In the genomic region with DNA sequence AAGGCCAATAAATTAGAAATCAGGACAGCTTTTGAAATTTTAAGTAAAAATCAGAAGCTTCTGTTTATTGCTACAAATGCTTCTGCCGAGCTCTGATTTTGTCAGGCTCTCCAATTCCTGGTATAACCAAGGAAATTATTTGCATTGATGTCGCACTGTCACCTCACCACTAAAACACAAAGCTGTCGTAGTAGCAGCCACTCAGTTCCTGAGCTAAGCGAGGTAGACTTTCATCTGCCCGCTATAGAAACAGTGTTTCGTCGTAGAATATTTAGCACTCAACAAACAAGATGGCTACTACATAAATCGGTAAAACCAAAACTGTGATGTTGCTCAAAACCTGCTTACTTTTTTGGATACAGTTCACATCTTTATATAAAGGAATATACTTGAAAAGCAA, we compare ENCODE assay signal across 18 cellular contexts.
DNase-seq lines count a peak whose midpoint lies in the region; ATAC-seq and TF ChIP-seq lines count a peak whose summit lies in the region.
"Had no signal": no experiment of that assay in that cellular context is flagged by ENCODE, and none has a peak within 500 bp of the region (broad histone marks: within the 10 kb centered on the region; RNA-seq: fewer than 3 reads in every experiment).

No MANE protein-coding gene starts in this region.

- H3K4me1 ChIP-seq in CD8-positive, alpha-beta T cell (ENCODE audit: insufficient read depth, low read length): peaks cover 12% of the 10 kb centered on the region

- no peak overlapping the region for H3K4me3 ChIP-seq in CD8-positive, alpha-beta T cell (ENCODE audit: low read depth, low read length)
- H3K4me3 ChIP-seq: heart left ventricle, left ventricle myocardium inferior, skin epidermis had no signal

- H3K4me1 Mint-ChIP-seq in activated CD4-positive, alpha-beta T cell treated with anti-CD3 and anti-CD28 coated beads for 36 hours: peaks cover 27% of the 10 kb centered on the region
- peaks cover 30% of the 10 kb centered on the region for H3K4me1 Mint-ChIP-seq in CD8-positive, alpha-beta T cell (ENCODE audit: low read depth)
- H3K4me1 Mint-ChIP-seq in activated CD8-positive, alpha-beta T cell treated with anti-CD3 and anti-CD28 coated beads for 36 hours (ENCODE audit: low read depth): peaks cover 24% of the 10 kb centered on the region
- H3K4me1 Mint-ChIP-seq in immature natural killer cell: peaks cover 29 to 32% of the 10 kb centered on the region in 2 donors

- no peaks in the 10 kb centered on the region for H3K27me3 ChIP-seq in CD8-positive, alpha-beta T cell (ENCODE audit: insufficient read depth, low read length)
- H3K27me3 ChIP-seq: brain microvascular endothelial cell, heart left ventricle had no signal

- H3K9me3 ChIP-seq in CD8-positive, alpha-beta T cell (ENCODE audit: low read length): no peaks in the 10 kb centered on the region
- H3K9me3 ChIP-seq: heart left ventricle, left ventricle myocardium inferior had no signal

- CTCF ChIA-PET in activated CD4-positive, alpha-beta T cell treated with anti-CD3 and anti-CD28 coated beads for 36 hours (lab: Charles Lee): interaction anchor here (0.5 to 1.3 kb wide), 2 partner anchors 140 to 255 kb away, joined by 3 read pairs; no protein-coding TSS in a partner anchor
- CTCF ChIA-PET in CD8-positive, alpha-beta T cell (lab: Charles Lee): interaction anchor here (0.7 kb wide), 1 partner anchor 100 kb away, joined by 3 read pairs; no protein-coding TSS in a partner anchor
- CTCF ChIA-PET in activated CD8-positive, alpha-beta T cell treated with anti-CD3 and anti-CD28 coated beads for 36 hours (lab: Charles Lee): interaction anchor here (1.0 kb wide), 1 partner anchor 12 kb away, joined by 3 read pairs; no protein-coding TSS in a partner anchor

- peak overlapping the region; percentile 68 for H3K27ac Mint-ChIP-seq in activated CD4-positive, alpha-beta T cell treated with anti-CD3 and anti-CD28 coated beads for 36 hours
- H3K27ac Mint-ChIP-seq in CD8-positive, alpha-beta T cell: peak overlapping the region; percentile 91
- H3K27ac Mint-ChIP-seq in activated CD8-positive, alpha-beta T cell treated with anti-CD3 and anti-CD28 coated beads for 36 hours: peak overlapping the region; percentile 62
- peak overlapping the region; percentile 60 to 95 (median 82) for H3K27ac Mint-ChIP-seq in immature natural killer cell

- POLR2A ChIA-PET in activated CD4-positive, alpha-beta T cell treated with anti-CD3 and anti-CD28 coated beads for 36 hours (lab: Charles Lee): no interaction called here
- POLR2A ChIA-PET in CD8-positive, alpha-beta T cell (lab: Charles Lee): interaction anchor here (0.7 kb wide), 1 partner anchor 150 kb away, joined by 3 read pairs; no protein-coding TSS in a partner anchor
- POLR2A ChIA-PET in activated CD8-positive, alpha-beta T cell treated with anti-CD3 and anti-CD28 coated beads for 36 hours (lab: Charles Lee): no interaction called here

- no peak overlapping the region for H3K27ac ChIP-seq in CD8-positive, alpha-beta T cell (ENCODE audit: low read depth, low read length)
- H3K27ac ChIP-seq: brain microvascular endothelial cell, left ventricle myocardium inferior had no signal

- no peak for TF ChIP-seq CTCF in CD8-positive, alpha-beta T cell (IDR thresholded peaks at IDR 0.05)
- TF ChIP-seq CTCF in activated CD8-positive, alpha-beta T cell treated with anti-CD3 and anti-CD28 coated beads for 36 hours (IDR thresholded peaks at IDR 0.05): no peak

- peak; percentile 24 for DNase-seq in activated CD4-positive, alpha-beta T cell treated with anti-CD3 and anti-CD28 coated beads for 36 hours
- DNase-seq in activated CD4-positive, alpha-beta T cell treated with anti-CD3 and anti-CD28 coated beads for 48 hours: no peak
- DNase-seq in CD8-positive, alpha-beta T cell: peak in 1 of 7 experiments; percentile 13
- DNase-seq in activated CD8-positive, alpha-beta T cell treated with anti-CD3 and anti-CD28 coated beads for 36 hours: peak; percentile 41
- peak in 1 of 3 donors; percentile 18 for DNase-seq in immature natural killer cell
- DNase-seq in SHP77 (lab: John Stamatoyannopoulos, UW): no peak
- DNase-seq: 8988T; AML-193; brain microvascular endothelial cell; cortex of kidney; heart left ventricle; left ventricle myocardium inferior; NCI-H69; stimulated activated CD4-positive, alpha-beta T cell treated with anti-CD3 and anti-CD28 coated beads, Interleukin-4, amount 100 ng/mL, for 1 hour had no signal

- H3K36me3 ChIP-seq in CD8-positive, alpha-beta T cell (ENCODE audit: insufficient read depth, low read length): no peaks in the 10 kb centered on the region
- H3K36me3 ChIP-seq: brain microvascular endothelial cell, left ventricle myocardium inferior had no signal

- H3K9me3 Mint-ChIP-seq in activated CD4-positive, alpha-beta T cell treated with anti-CD3 and anti-CD28 coated beads for 36 hours (ENCODE audit: low read depth): no peaks in the 10 kb centered on the region
- no peaks in the 10 kb centered on the region for H3K9me3 Mint-ChIP-seq in CD8-positive, alpha-beta T cell
- H3K9me3 Mint-ChIP-seq in activated CD8-positive, alpha-beta T cell treated with anti-CD3 and anti-CD28 coated beads for 36 hours: no peaks in the 10 kb centered on the region
- no peaks in the 10 kb centered on the region for H3K9me3 Mint-ChIP-seq in immature natural killer cell

- ATAC-seq in activated CD4-positive, alpha-beta T cell treated with anti-CD3 and anti-CD28 coated beads for 36 hours: peak; percentile 72
- ATAC-seq in CD8-positive, alpha-beta T cell: peak; percentile 31
- peak; percentile 75 for ATAC-seq in activated CD8-positive, alpha-beta T cell treated with anti-CD3 and anti-CD28 coated beads for 36 hours
- no peak for ATAC-seq in GM19023 (IDR thresholded peaks at IDR 0.05; ENCODE audit: unreplicated experiment)
- no peak for ATAC-seq in HG03354 (IDR thresholded peaks at IDR 0.05; ENCODE audit: poor library complexity, severe bottlenecking, unreplicated experiment)
- ATAC-seq: heart left ventricle, Right ventricle myocardium inferior had no signal

- intact Hi-C loops in activated CD4-positive, alpha-beta T cell treated with anti-CD3 and anti-CD28 coated beads for 36 hours (cut with DNase I, micrococcal nuclease): loop anchor here in 1 of 2 experiments (5.0 kb wide), 1 partner anchor 141 kb away; the partner anchor contains the start of gene FOSL2
- intact Hi-C loops in CD8-positive, alpha-beta T cell (cut with DNase I, micrococcal nuclease): no loop called here
- intact Hi-C loops in activated CD8-positive, alpha-beta T cell treated with anti-CD3 and anti-CD28 coated beads for 36 hours (cut with micrococcal nuclease): no loop called here

- no peak overlapping the region for H3K4me3 Mint-ChIP-seq in activated CD4-positive, alpha-beta T cell treated with anti-CD3 and anti-CD28 coated beads for 36 hours
- peak overlapping the region; percentile 33 for H3K4me3 Mint-ChIP-seq in CD8-positive, alpha-beta T cell
- no peak overlapping the region for H3K4me3 Mint-ChIP-seq in activated CD8-positive, alpha-beta T cell treated with anti-CD3 and anti-CD28 coated beads for 36 hours
- H3K4me3 Mint-ChIP-seq in immature natural killer cell: peak overlapping the region in 4 of 5 donors; percentile 53 to 88 (median 61)

- H3K36me3 Mint-ChIP-seq in activated CD4-positive, alpha-beta T cell treated with anti-CD3 and anti-CD28 coated beads for 36 hours (ENCODE audit: low read depth): peaks cover 8% of the 10 kb centered on the region
- H3K36me3 Mint-ChIP-seq in CD8-positive, alpha-beta T cell: peaks cover 10% of the 10 kb centered on the region
- peaks cover 5% of the 10 kb centered on the region for H3K36me3 Mint-ChIP-seq in activated CD8-positive, alpha-beta T cell treated with anti-CD3 and anti-CD28 coated beads for 36 hours (ENCODE audit: low read depth)
- peaks cover 0 to under 1% (median 0%) of the 10 kb centered on the region in 3 donors for H3K36me3 Mint-ChIP-seq in immature natural killer cell

- H3K27me3 Mint-ChIP-seq in activated CD4-positive, alpha-beta T cell treated with anti-CD3 and anti-CD28 coated beads for 36 hours: no peaks in the 10 kb centered on the region
- no peaks in the 10 kb centered on the region for H3K27me3 Mint-ChIP-seq in CD8-positive, alpha-beta T cell (ENCODE audit: low read depth)
- no peaks in the 10 kb centered on the region for H3K27me3 Mint-ChIP-seq in activated CD8-positive, alpha-beta T cell treated with anti-CD3 and anti-CD28 coated beads for 36 hours
- H3K27me3 Mint-ChIP-seq in immature natural killer cell (ENCODE audit: low read depth in 3 of 3): peaks cover 0 to 2% (median 0%) of the 10 kb centered on the region in 3 donors

Comparison
In these comparisons a context has a peak if more than half of its experiments do, and no peak if none do; other contexts are left out.
1. DNase-seq: peak in activated CD4-positive, alpha-beta T cell treated with anti-CD3 and anti-CD28 coated beads for 36 hours (single experiment) and activated CD8-positive, alpha-beta T cell treated with anti-CD3 and anti-CD28 coated beads for 36 hours (single experiment); none in activated CD4-positive, alpha-beta T cell treated with anti-CD3 and anti-CD28 coated beads for 48 hours (single experiment) and SHP77 (0 of 2).
2. ATAC-seq: peak in activated CD4-positive, alpha-beta T cell treated with anti-CD3 and anti-CD28 coated beads for 36 hours (single experiment), CD8-positive, alpha-beta T cell (single experiment) and activated CD8-positive, alpha-beta T cell treated with anti-CD3 and anti-CD28 coated beads for 36 hours (single experiment); none in GM19023 (single experiment) and HG03354 (single experiment).
3. H3K4me3 Mint-ChIP-seq: peak in CD8-positive, alpha-beta T cell (single experiment) and immature natural killer cell (4 of 5); none in activated CD4-positive, alpha-beta T cell treated with anti-CD3 and anti-CD28 coated beads for 36 hours (single experiment) and activated CD8-positive, alpha-beta T cell treated with anti-CD3 and anti-CD28 coated beads for 36 hours (single experiment).
4. Peak in every context shown above with its lines, with median percentiles within 50 percentile points of each other: H3K27ac Mint-ChIP-seq.